In the genomic region with DNA sequence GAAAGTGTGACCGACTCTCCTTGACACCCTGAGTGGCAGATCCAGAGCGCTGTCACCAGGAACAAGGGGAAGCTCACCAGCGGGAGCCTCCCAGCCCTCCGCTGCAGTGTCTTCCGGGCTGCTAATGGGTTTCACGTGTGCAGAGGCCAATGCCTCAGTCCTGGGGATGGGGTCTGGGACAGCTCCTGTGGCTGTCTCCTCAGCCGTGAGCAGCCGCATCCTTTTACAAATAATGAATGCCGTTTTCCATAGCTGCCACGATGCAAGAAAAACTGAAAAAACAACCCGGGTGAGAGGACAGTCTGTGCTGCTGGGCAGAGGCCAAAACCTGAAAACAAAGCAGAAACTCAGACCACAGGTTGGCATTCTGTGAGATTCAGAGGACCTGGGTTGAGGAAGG, we compare ENCODE assay signal across 11 cellular contexts.
A peak's percentile ranks its signal among the peaks of the same experiment; 100 is the strongest.
DNase-seq lines count a peak whose midpoint lies in the region; ATAC-seq, FAIRE-seq and TF ChIP-seq lines count a peak whose summit lies in the region.
"Had no signal": no experiment of that assay in that cellular context is flagged by ENCODE, and none has a peak within 500 bp of the region (broad histone marks: within the 10 kb centered on the region; RNA-seq: fewer than 3 reads in every experiment).

No MANE protein-coding gene starts in this region.

- H3K36me3 ChIP-seq in CD4-positive, CD25-positive, alpha-beta regulatory T cell (ENCODE audit: control insufficient read depth, insufficient read depth, low read length) = no peaks in the 10 kb centered on the region
- no peaks in the 10 kb centered on the region for H3K36me3 ChIP-seq in Loucy (ENCODE audit: insufficient read depth, low read length)
- H3K36me3 ChIP-seq in osteoblast (ENCODE audit: insufficient read depth, low read length) = no peaks in the 10 kb centered on the region
- H3K36me3 ChIP-seq: brain microvascular endothelial cell had no signal

- H3K36me3 Mint-ChIP-seq in CD4-positive, CD25-positive, alpha-beta regulatory T cell = peaks cover 3% of the 10 kb centered on the region

- peak overlapping the region in 2 of 3 donors; percentile 32 to 33 for H3K27ac Mint-ChIP-seq in CD4-positive, CD25-positive, alpha-beta regulatory T cell

- no peak for ATAC-seq in CD4-positive, CD25-positive, alpha-beta regulatory T cell (ENCODE audit: low read depth in 2 of 2)
- no peak for ATAC-seq in HG02981 (IDR thresholded peaks at IDR 0.05; ENCODE audit: unreplicated experiment)

- no peak overlapping the region for H2AFZ ChIP-seq in Loucy (ENCODE audit: low read length)
- no peak overlapping the region for H2AFZ ChIP-seq in osteoblast (ENCODE audit: low read length)

- H3K27me3 Mint-ChIP-seq in CD4-positive, CD25-positive, alpha-beta regulatory T cell = no peaks in the 10 kb centered on the region

- H3K27me3 ChIP-seq in CD4-positive, CD25-positive, alpha-beta regulatory T cell (ENCODE audit: control insufficient read depth, insufficient read depth, low read length) = no peaks in the 10 kb centered on the region
- no peaks in the 10 kb centered on the region for H3K27me3 ChIP-seq in Loucy (ENCODE audit: insufficient read depth, low read length, poor library complexity, severe bottlenecking)
- no peaks in the 10 kb centered on the region for H3K27me3 ChIP-seq in osteoblast (ENCODE audit: insufficient read depth, low read length)

- no peak overlapping the region for H3K27ac ChIP-seq in CD4-positive, CD25-positive, alpha-beta regulatory T cell (ENCODE audit: insufficient read depth, low read length, poor library complexity, severe bottlenecking)
- no peak overlapping the region for H3K27ac ChIP-seq in osteoblast (ENCODE audit: low read depth, low read length)
- H3K27ac ChIP-seq: brain microvascular endothelial cell had no signal

- H3K4me3 ChIP-seq in CD4-positive, CD25-positive, alpha-beta regulatory T cell (ENCODE audit: low read depth, low read length) = no peak overlapping the region
- no peak overlapping the region for H3K4me3 ChIP-seq in Loucy (ENCODE audit: low read length, poor library complexity, severe bottlenecking)
- no peak overlapping the region for H3K4me3 ChIP-seq in osteoblast (ENCODE audit: insufficient read depth, low read length)
- H3K4me3 ChIP-seq: lung had no signal

- no peak for DNase-seq in CD4-positive, CD25-positive, alpha-beta regulatory T cell
- DNase-seq in dermis microvascular lymphatic vessel endothelial cell (ENCODE audit: low read depth in 2 of 2) (peak; percentile 53 to 64), osteoblast (ENCODE audit: insufficient read length, low spot score, missing footprints) (peak; percentile 48), RCC 7860 (ENCODE audit: low spot score) (no peak), GM19240 (ENCODE audit: insufficient read length, low spot score) (no peak)
- DNase-seq in activated CD4-positive, alpha-beta T cell treated with anti-CD3 and anti-CD28 coated beads for 4 hours = no peak
- DNase-seq: brain microvascular endothelial cell had no signal

- H3K79me2 ChIP-seq in Loucy (ENCODE audit: insufficient read depth, low read length) (no peaks in the 10 kb centered on the region), osteoblast (ENCODE audit: insufficient read depth, low read length) (no peaks in the 10 kb centered on the region)

- H3K4me1 Mint-ChIP-seq in CD4-positive, CD25-positive, alpha-beta regulatory T cell = peaks cover 14 to 47% (median 27%) of the 10 kb centered on the region in 4 donors

- no peaks in the 10 kb centered on the region for H3K9me3 ChIP-seq in CD4-positive, CD25-positive, alpha-beta regulatory T cell (ENCODE audit: control insufficient read depth in 2 of 2, low read length in 2 of 2)
- H3K9me3 ChIP-seq in Loucy (ENCODE audit: insufficient read depth, low read depth, low read length) = no peaks in the 10 kb centered on the region
- H3K9me3 ChIP-seq in osteoblast (ENCODE audit: low read depth, low read length) = no peaks in the 10 kb centered on the region

- no peak for FAIRE-seq in RCC 7860 (lab: Jason Lieb, UNC)
- FAIRE-seq: small intestine had no signal

- H3K4me2 ChIP-seq in Loucy (ENCODE audit: low read depth, low read length, poor library complexity, severe bottlenecking) (peak overlapping the region; percentile 53), osteoblast (ENCODE audit: insufficient read depth, low read length) (no peak overlapping the region)

- no peak for TF ChIP-seq CTCF in Loucy (conservative IDR thresholded peaks at IDR 0.05; ENCODE audit: low read length)
- no peak for TF ChIP-seq CTCF in osteoblast (IDR thresholded peaks at IDR 0.05; ENCODE audit: extremely low read depth, low read depth, low read length)

- peak overlapping the region in 3 of 4 donors; percentile 20 to 81 (median 76) for H3K4me3 Mint-ChIP-seq in CD4-positive, CD25-positive, alpha-beta regulatory T cell

- H3K9me3 Mint-ChIP-seq in CD4-positive, CD25-positive, alpha-beta regulatory T cell = no peaks in the 10 kb centered on the region

- peaks cover 24% of the 10 kb centered on the region for H3K4me1 ChIP-seq in CD4-positive, CD25-positive, alpha-beta regulatory T cell (ENCODE audit: control insufficient read depth, insufficient read depth, low read length, poor library complexity, severe bottlenecking)
- H3K4me1 ChIP-seq in Loucy (ENCODE audit: insufficient read depth, low read length, poor library complexity, severe bottlenecking) (peaks cover 18% of the 10 kb centered on the region), osteoblast (ENCODE audit: insufficient read depth, low read length) (no peaks in the 10 kb centered on the region)

- H4K20me1 ChIP-seq in Loucy (ENCODE audit: insufficient read depth, low read length, poor library complexity, severe bottlenecking) = no peaks in the 10 kb centered on the region
- no peaks in the 10 kb centered on the region for H4K20me1 ChIP-seq in osteoblast (ENCODE audit: insufficient read depth, low read length)

- H3K9ac ChIP-seq in Loucy (ENCODE audit: low read depth, low read length, poor library complexity, severe bottlenecking) = no peak overlapping the region

- H3F3A ChIP-seq in Loucy (ENCODE audit: low read depth) = no peaks in the 10 kb centered on the region

- H3K9me2 ChIP-seq in Loucy (replicated peaks; ENCODE audit: low read depth, low read length) = no peaks in the 10 kb centered on the region

Comparison
In these comparisons a context has a peak if more than half of its experiments do, and no peak if none do; other contexts are left out.
1. DNase-seq: peak in dermis microvascular lymphatic vessel endothelial cell (2 of 2) and osteoblast (single experiment); none in CD4-positive, CD25-positive, alpha-beta regulatory T cell (0 of 3), RCC 7860 (single experiment), activated CD4-positive, alpha-beta T cell treated with anti-CD3 and anti-CD28 coated beads for 4 hours (0 of 2) and GM19240 (single experiment).